ENCODE assay signal across 7 cellular contexts in genomic region chr22:23826510-23827350, GRCh38. TPM values are rescaled to one million over a fixed set of nuclear protein-coding genes. Genes with fewer than 3 reads are reported as not detected.
A peak's percentile ranks its signal among the peaks of the same experiment; 100 is the strongest.
DNase-seq lines count a peak whose midpoint lies in the region; ATAC-seq lines count a peak whose summit lies in the region.
"Had no signal": no experiment of that assay in that cellular context is flagged by ENCODE, and none has a peak within 500 bp of the region (broad histone marks: within the 10 kb centered on the region; RNA-seq: fewer than 3 reads in every experiment).

No MANE protein-coding gene starts in this region.

- intact Hi-C loops in activated T-helper 2 cell treated with anti-CD3 and anti-CD28 coated beads, Interferon-gamma antibody, Interleukin-2, Interleukin-4, amounts not matched to agents 10 μg/mL and 5 μg/mL and 100 μg/mL, durations not matched to agents 14 hours and 24 hours and 36 hours (cut with micrococcal nuclease) = no loop called here

- no peak overlapping the region for H3K4me3 ChIP-seq in GM23248

- peaks cover 22% of the 10 kb centered on the region for H3K4me1 ChIP-seq in GM23248 (ENCODE audit: insufficient read depth)

- H3K4me3 Mint-ChIP-seq in activated T-helper 2 cell treated with anti-CD3 and anti-CD28 coated beads, Interferon-gamma antibody, Interleukin-2, Interleukin-4, amounts not matched to agents 10 μg/mL and 5 μg/mL and 100 μg/mL, durations not matched to agents 14 hours and 24 hours and 36 hours (ENCODE audit: low read depth) = no peak overlapping the region

- peaks cover 10% of the 10 kb centered on the region for H3K4me1 Mint-ChIP-seq in activated T-helper 2 cell treated with anti-CD3 and anti-CD28 coated beads, Interferon-gamma antibody, Interleukin-2, Interleukin-4, amounts not matched to agents 10 μg/mL and 5 μg/mL and 100 μg/mL, durations not matched to agents 14 hours and 24 hours and 36 hours (ENCODE audit: low read depth)

- no peaks in the 10 kb centered on the region for H3K27me3 Mint-ChIP-seq in activated T-helper 2 cell treated with anti-CD3 and anti-CD28 coated beads, Interferon-gamma antibody, Interleukin-2, Interleukin-4, amounts not matched to agents 10 μg/mL and 5 μg/mL and 100 μg/mL, durations not matched to agents 14 hours and 24 hours and 36 hours (ENCODE audit: low read depth)

- no peak overlapping the region for H2AFZ ChIP-seq in GM23248

- peaks cover 59% of the 10 kb centered on the region for H3K36me3 Mint-ChIP-seq in activated T-helper 2 cell treated with anti-CD3 and anti-CD28 coated beads, Interferon-gamma antibody, Interleukin-2, Interleukin-4, amounts not matched to agents 10 μg/mL and 5 μg/mL and 100 μg/mL, durations not matched to agents 14 hours and 24 hours and 36 hours (ENCODE audit: low read depth)

- H3K9me2 ChIP-seq in GM23248 (ENCODE audit: insufficient read depth) = no peaks in the 10 kb centered on the region

- in situ Hi-C loops in GM23248 (cut with MboI) = no loop called here

- no peaks in the 10 kb centered on the region for H3K9me3 Mint-ChIP-seq in activated T-helper 2 cell treated with anti-CD3 and anti-CD28 coated beads, Interferon-gamma antibody, Interleukin-2, Interleukin-4, amounts not matched to agents 10 μg/mL and 5 μg/mL and 100 μg/mL, durations not matched to agents 14 hours and 24 hours and 36 hours

- peak overlapping the region; percentile 57 for H3K9ac ChIP-seq in GM23248

- WGBS in GM23248 (ENCODE audit: low coverage in 1 of 2, low lambda C conversion rate in 2 of 2, missing lambda C conversion rate in 2 of 2), 2 experiments = 68 to 70% methylated on average over 14 to 15 of the region's 15 CpGs

- H3K27ac Mint-ChIP-seq in activated T-helper 2 cell treated with anti-CD3 and anti-CD28 coated beads, Interferon-gamma antibody, Interleukin-2, Interleukin-4, amounts not matched to agents 10 μg/mL and 5 μg/mL and 100 μg/mL, durations not matched to agents 14 hours and 24 hours and 36 hours = peak overlapping the region; percentile 81

- peaks cover 14% of the 10 kb centered on the region for H3K79me2 ChIP-seq in GM23248 (ENCODE audit: insufficient read depth)

- H3K9me3 ChIP-seq in GM23248 (ENCODE audit: low read depth) = no peaks in the 10 kb centered on the region

- DNase-seq in GM23248 (peak; percentile 77), myocyte (ENCODE audit: low read depth) (peak; percentile 75)
- no peak for DNase-seq in activated T-helper 2 cell treated with anti-CD3 and anti-CD28 coated beads, Interferon-gamma antibody, Interleukin-2, Interleukin-4, amounts not matched to agents 10 μg/mL and 5 μg/mL and 100 μg/mL, durations not matched to agents 14 hours and 24 hours and 36 hours (ENCODE audit: low spot score)
- DNase-seq: GF-D8 had no signal

- H3K4me2 ChIP-seq in GM23248 (ENCODE audit: unreplicated experiment) = peak overlapping the region; percentile 11

- ATAC-seq in GM21529 (IDR thresholded peaks at IDR 0.05; ENCODE audit: unreplicated experiment) (no peak), GM21576 (IDR thresholded peaks at IDR 0.05; ENCODE audit: unreplicated experiment) (no peak), GM19395 (IDR thresholded peaks at IDR 0.05; ENCODE audit: unreplicated experiment) (no peak)

- H3F3A ChIP-seq in GM23248 (ENCODE audit: insufficient read depth) = peaks cover 22% of the 10 kb centered on the region

- peak overlapping the region; percentile 46 for H3K27ac ChIP-seq in GM23248

- no peaks in the 10 kb centered on the region for H3K27me3 ChIP-seq in GM23248 (replicated peaks; ENCODE audit: insufficient read depth)

- no peaks in the 10 kb centered on the region for H4K20me1 ChIP-seq in GM23248 (ENCODE audit: insufficient read depth)

- peaks cover 5% of the 10 kb centered on the region; the same call in 1 of the 2 replicates for H3K36me3 ChIP-seq in GM23248 (ENCODE audit: low read depth)

RNA-seq across cellular contexts. Expression of gene DERL3, which starts 12.1 kb away (rescaled TPM):
- 1.2 and 2.3 TPM in 2 replicates for total RNA-seq in GM23248 (2014; rRNA removed; shearing (Covaris generic))
- 0.73 and 0.76 TPM in 2 replicates for polyA plus RNA-seq in GM23248 (2016; fragmentation: Nextera tagmentation; extraction: Ambion mirVana)
- 10.3 TPM in 2 replicates for total RNA-seq in activated T-helper 2 cell treated with anti-CD3 and anti-CD28 coated beads, Interferon-gamma antibody, Interleukin-2, Interleukin-4, amounts not matched to agents 10 μg/mL and 5 μg/mL and 100 μg/mL, durations not matched to agents 14 hours and 24 hours and 36 hours
- 1.5 and 4.6 TPM in 2 replicates for total RNA-seq in myocyte
- polyA plus RNA-seq in myocyte (2012) = 3.6 TPM

RNA-seq across cellular contexts. Expression of gene SLC2A11, which starts 30.9 kb away (rescaled TPM):
- total RNA-seq in GM23248 (2014; rRNA removed; shearing (Covaris generic)) = 8.5 and 16.6 TPM in 2 replicates
- polyA plus RNA-seq in GM23248 (2016; fragmentation: Nextera tagmentation; extraction: Ambion mirVana) = 5.7 and 6.1 TPM in 2 replicates
- 9.4 and 9.6 TPM in 2 replicates for total RNA-seq in activated T-helper 2 cell treated with anti-CD3 and anti-CD28 coated beads, Interferon-gamma antibody, Interleukin-2, Interleukin-4, amounts not matched to agents 10 μg/mL and 5 μg/mL and 100 μg/mL, durations not matched to agents 14 hours and 24 hours and 36 hours
- total RNA-seq in myocyte = 13.2 and 18.9 TPM in 2 replicates
- 18.8 TPM for polyA plus RNA-seq in myocyte (2012)

RNA-seq across cellular contexts. Expression of gene SMARCB1, which starts 40.0 kb away (rescaled TPM):
- total RNA-seq in GM23248 (2014; rRNA removed; shearing (Covaris generic)) = 34.9 and 63.9 TPM in 2 replicates
- polyA plus RNA-seq in GM23248 (2016; fragmentation: Nextera tagmentation; extraction: Ambion mirVana) = 85.2 and 85.4 TPM in 2 replicates
- 94.1 and 96.4 TPM in 2 replicates for total RNA-seq in activated T-helper 2 cell treated with anti-CD3 and anti-CD28 coated beads, Interferon-gamma antibody, Interleukin-2, Interleukin-4, amounts not matched to agents 10 μg/mL and 5 μg/mL and 100 μg/mL, durations not matched to agents 14 hours and 24 hours and 36 hours
- 58.8 and 62.9 TPM in 2 replicates for total RNA-seq in myocyte
- polyA plus RNA-seq in myocyte (2012) = 122 TPM

RNA-seq across cellular contexts. Expression of gene MMP11, which starts 54.1 kb away (rescaled TPM):
- 2.9 and 18.2 TPM in 2 replicates for total RNA-seq in GM23248 (2014; rRNA removed; shearing (Covaris generic))
- 1.3 and 2.5 TPM in 2 replicates for polyA plus RNA-seq in GM23248 (2016; fragmentation: Nextera tagmentation; extraction: Ambion mirVana)
- 0.87 and 1.0 TPM in 2 replicates for total RNA-seq in activated T-helper 2 cell treated with anti-CD3 and anti-CD28 coated beads, Interferon-gamma antibody, Interleukin-2, Interleukin-4, amounts not matched to agents 10 μg/mL and 5 μg/mL and 100 μg/mL, durations not matched to agents 14 hours and 24 hours and 36 hours
- total RNA-seq in myocyte = 51.5 and 67.7 TPM in 2 replicates
- polyA plus RNA-seq in myocyte (2012) = 303 TPM

RNA-seq across cellular contexts. Expression of gene CHCHD10, which starts 59.0 kb away (rescaled TPM):
- 1.6 TPM in 1 of 2 replicates, not detected in the other for total RNA-seq in GM23248 (2014; rRNA removed; shearing (Covaris generic))
- polyA plus RNA-seq in GM23248 (2016; fragmentation: Nextera tagmentation; extraction: Ambion mirVana) = 20.3 and 22.3 TPM in 2 replicates
- total RNA-seq in activated T-helper 2 cell treated with anti-CD3 and anti-CD28 coated beads, Interferon-gamma antibody, Interleukin-2, Interleukin-4, amounts not matched to agents 10 μg/mL and 5 μg/mL and 100 μg/mL, durations not matched to agents 14 hours and 24 hours and 36 hours = 108 and 111 TPM in 2 replicates
- total RNA-seq in myocyte = 2.7 and 19.8 TPM in 2 replicates
- 140 TPM for polyA plus RNA-seq in myocyte (2012)
